ENCODE assay signal across 11 cellular contexts in genomic region chr20:47275548-47275947, GRCh38.
DNase-seq lines count a peak whose midpoint lies in the region; ATAC-seq and TF ChIP-seq lines count a peak whose summit lies in the region.
"Had no signal": no experiment of that assay in that cellular context is flagged by ENCODE, and none has a peak within 500 bp of the region (broad histone marks: within the 10 kb centered on the region; RNA-seq: fewer than 3 reads in every experiment).

No MANE protein-coding gene starts in this region.

- H3K27me3 Mint-ChIP-seq in HFFc6 (ENCODE audit: insufficient read depth), result peaks cover 5% of the 10 kb centered on the region; the same call in 1 of the 2 replicates

- H3K27ac ChIP-seq in ACC112 (ENCODE audit: low read depth, low read length) (peak overlapping the region; percentile 97), coronary artery (peak overlapping the region; percentile 80 to 87)

- H3K9me3 Mint-ChIP-seq in HFFc6, result no peaks in the 10 kb centered on the region

- peaks cover 79% of the 10 kb centered on the region for H3K4me1 Mint-ChIP-seq in HFFc6 (ENCODE audit: low read depth)

- peaks cover 25% of the 10 kb centered on the region for H3K79me2 ChIP-seq in ACC112 (ENCODE audit: control insufficient read depth, insufficient read depth, low read length, unreplicated experiment)

- H3K4me3 Mint-ChIP-seq in HFFc6, result peak overlapping the region; percentile 72; the same call in 1 of the 2 replicates

- DNase-seq in HFFc6 (no peak), coronary artery (ENCODE audit: low spot score) (peak; percentile 41), sciatic nerve (ENCODE audit: low spot score) (peak; percentile 49), GM19240 (ENCODE audit: insufficient read length, low spot score) (no peak), hippocampal formation (lab: John Stamatoyannopoulos, UW) (no peak), OCI-M1 (lab: John Stamatoyannopoulos, UW) (no peak)
- DNase-seq: Calu3; Kasumi-1; stimulated activated CD4-positive, alpha-beta T cell treated with anti-CD3 and anti-CD28 coated beads, Interleukin-1b, Interleukin-23, amount 100 ng/mL, for 48 hours had no signal

- peaks cover 60% of the 10 kb centered on the region for H3K4me1 ChIP-seq in ACC112 (ENCODE audit: control insufficient read depth, insufficient read depth, low read length, unreplicated experiment)

- H3K4me3 ChIP-seq in ACC112 (ENCODE audit: low read depth, low read length) (no peak overlapping the region), coronary artery (no peak overlapping the region)

- TF ChIP-seq CTCF in HFFc6 (IDR thresholded peaks at IDR 0.05) (no peak), coronary artery (IDR thresholded peaks at IDR 0.05) (no peak)

- intact Hi-C loops in sciatic nerve (cut with DNase I), result no loop called here

- H3K27ac Mint-ChIP-seq in HFFc6, result peak overlapping the region; percentile 94

- no peaks in the 10 kb centered on the region for H3K27me3 ChIP-seq in ACC112 (ENCODE audit: insufficient read depth, low read length)

- ATAC-seq in sciatic nerve (no peak), HG02973 (IDR thresholded peaks at IDR 0.05; ENCODE audit: unreplicated experiment) (no peak)

- H3K36me3 Mint-ChIP-seq in HFFc6 (ENCODE audit: low read depth), result peaks cover 49% of the 10 kb centered on the region

- H3K36me3 ChIP-seq in ACC112 (ENCODE audit: insufficient read depth, low read length), result peaks cover 12% of the 10 kb centered on the region; the same call in 1 of the 2 replicates

- H2AFZ ChIP-seq in ACC112 (ENCODE audit: low read length, unreplicated experiment), result no peak overlapping the region

Comparison
In these comparisons a context has a peak if more than half of its experiments do, and no peak if none do; other contexts are left out.
1. DNase-seq: peak in coronary artery (single experiment) and sciatic nerve (single experiment); none in HFFc6 (single experiment), GM19240 (single experiment), hippocampal formation (0 of 2) and OCI-M1 (single experiment).